ENCODE assay signal across 1 cellular context in genomic region chr12:6872073-6873048, GRCh38.
A peak's percentile ranks its signal among the peaks of the same experiment; 100 is the strongest.
TF ChIP-seq lines count a peak whose summit lies in the region.

No MANE protein-coding gene starts in this region.

TF ChIP-seq in H1, 55 proteins besides CTCF, POLR2A, EP300 and RAD21:
- TF ChIP-seq HDAC2 (IDR thresholded peaks at IDR 0.05; ENCODE audit: borderline replicate concordance in 1 of 2, low read depth in 2 of 2, low read length in 2 of 2) = peak; percentile 63 to 75; a peak in 2 of 4 replicates
- no peak for TF ChIP-seq YY1 (IDR thresholded peaks at IDR 0.05; ENCODE audit: low read depth, low read length)
- TF ChIP-seq GABPA (IDR thresholded peaks at IDR 0.05; ENCODE audit: borderline replicate concordance, insufficient read depth, low read length) = peak; percentile 64; the same call in 1 of the 2 replicates
- TF ChIP-seq GTF2F1 (IDR thresholded peaks at IDR 0.05; ENCODE audit: borderline replicate concordance, low read depth, low read length) = no peak
- no peak for TF ChIP-seq FOSL1 (IDR thresholded peaks at IDR 0.05; ENCODE audit: insufficient read depth, low read depth, low read length)
- no peak for TF ChIP-seq KDM1A (IDR thresholded peaks at IDR 0.05; ENCODE audit: borderline replicate concordance, low read length)
- no peak for TF ChIP-seq E2F6 (IDR thresholded peaks at IDR 0.05)
- no peak for TF ChIP-seq SP2 (IDR thresholded peaks at IDR 0.05; ENCODE audit: low read length)
- TF ChIP-seq ASH2L (IDR thresholded peaks at IDR 0.05; ENCODE audit: low read length) = no peak
- no peak for TF ChIP-seq JUN (IDR thresholded peaks at IDR 0.05; ENCODE audit: low read depth, low read length)
- TF ChIP-seq PHF8 (conservative IDR thresholded peaks at IDR 0.05; ENCODE audit: low read depth, low read length) = no peak
- no peak for TF ChIP-seq RFX5 (IDR thresholded peaks at IDR 0.05; ENCODE audit: borderline replicate concordance, low read depth, low read length)
- peak; percentile 64 for TF ChIP-seq CREB1 (IDR thresholded peaks at IDR 0.05)
- no peak for TF ChIP-seq KDM4A (IDR thresholded peaks at IDR 0.05; ENCODE audit: low read depth, low read length, severe bottlenecking)
- TF ChIP-seq ZNF274 (IDR thresholded peaks at IDR 0.05; ENCODE audit: borderline replicate concordance, extremely low read depth, low read length) = no peak
- peak; percentile 42; the same call in 1 of the 2 replicates for TF ChIP-seq TEAD4 (IDR thresholded peaks at IDR 0.05; ENCODE audit: low read depth, low read length)
- no peak for TF ChIP-seq CBX5 (IDR thresholded peaks at IDR 0.05; ENCODE audit: low read depth, low read length)
- TF ChIP-seq SP4 (IDR thresholded peaks at IDR 0.05; ENCODE audit: low read length) = peak; percentile 90; the same call in 1 of the 2 replicates
- no peak for TF ChIP-seq CHD1 (IDR thresholded peaks at IDR 0.05; ENCODE audit: low read depth, low read length)
- no peak for TF ChIP-seq SIRT6 (IDR thresholded peaks at IDR 0.05; ENCODE audit: low read length)
- TF ChIP-seq RXRA (IDR thresholded peaks at IDR 0.05; ENCODE audit: insufficient read depth, low read depth, low read length) = no peak
- no peak for TF ChIP-seq EGR1 (IDR thresholded peaks at IDR 0.05; ENCODE audit: borderline replicate concordance, low read depth, low read length)
- peak; percentile 90 for TF ChIP-seq MAX (IDR thresholded peaks at IDR 0.05)
- no peak for TF ChIP-seq TCF12 (IDR thresholded peaks at IDR 0.05; ENCODE audit: low read depth, low read length)
- TF ChIP-seq CHD2 (IDR thresholded peaks at IDR 0.05; ENCODE audit: low read length) = no peak
- no peak for TF ChIP-seq EZH2 (IDR thresholded peaks at IDR 0.05; ENCODE audit: low read depth, low read length, severe bottlenecking)
- no peak for TF ChIP-seq JUND (IDR thresholded peaks at IDR 0.05; ENCODE audit: low read length)
- TF ChIP-seq POU5F1 (IDR thresholded peaks at IDR 0.05; ENCODE audit: low read depth, low read length) = no peak
- TF ChIP-seq BACH1 (IDR thresholded peaks at IDR 0.05; ENCODE audit: low read length) = no peak
- TF ChIP-seq SRF (IDR thresholded peaks at IDR 0.05; ENCODE audit: low read depth, low read length) = no peak
- TF ChIP-seq HDAC6 (IDR thresholded peaks at IDR 0.05; ENCODE audit: low read depth, low read length) = no peak
- no peak for TF ChIP-seq SIX5 (IDR thresholded peaks at IDR 0.05; ENCODE audit: low read depth, low read length)
- no peak for TF ChIP-seq CHD7 (IDR thresholded peaks at IDR 0.05; ENCODE audit: insufficient replicate concordance, low read length)
- TF ChIP-seq NANOG (IDR thresholded peaks at IDR 0.05; ENCODE audit: insufficient read depth, low read depth, low read length, poor library complexity, severe bottlenecking) = no peak
- TF ChIP-seq TAF7 (optimal IDR thresholded peaks at IDR 0.05; ENCODE audit: borderline replicate concordance, low read depth, low read length) = peak; percentile 31
- peak; percentile 76; the same call in 1 of the 2 replicates for TF ChIP-seq POLR2AphosphoS5 (IDR thresholded peaks at IDR 0.05; ENCODE audit: low read depth, low read length)
- TF ChIP-seq SUZ12 (IDR thresholded peaks at IDR 0.05; ENCODE audit: low read length) = no peak
- no peak for TF ChIP-seq MAFK (IDR thresholded peaks at IDR 0.05; ENCODE audit: low read depth, low read length)
- no peak for TF ChIP-seq CBX8 (IDR thresholded peaks at IDR 0.05; ENCODE audit: borderline replicate concordance, low read depth, low read length)
- no peak for TF ChIP-seq USF2 (IDR thresholded peaks at IDR 0.05; ENCODE audit: low read length)
- TF ChIP-seq RBBP5 (IDR thresholded peaks at IDR 0.05; ENCODE audit: borderline replicate concordance, low read depth, low read length) = no peak
- TF ChIP-seq BRCA1 (IDR thresholded peaks at IDR 0.05; ENCODE audit: low read depth, low read length) = no peak
- TF ChIP-seq KDM5A (IDR thresholded peaks at IDR 0.05; ENCODE audit: low read length) = no peak
- no peak for TF ChIP-seq SAP30 (IDR thresholded peaks at IDR 0.05; ENCODE audit: insufficient read depth, insufficient replicate concordance, low read length)
- TF ChIP-seq RNF2 (IDR thresholded peaks at IDR 0.05; ENCODE audit: borderline replicate concordance, low read depth, low read length, missing control alignments, poor library complexity, severe bottlenecking) = no peak
- peak; percentile 69 for TF ChIP-seq CTBP2 (IDR thresholded peaks at IDR 0.05; ENCODE audit: borderline replicate concordance, insufficient read depth, insufficient read length, low read length)
- no peak for TF ChIP-seq BCL11A (IDR thresholded peaks at IDR 0.05; ENCODE audit: low read depth in 2 of 2, low read length in 2 of 2)
- peak; percentile 85 for TF ChIP-seq SP1 (IDR thresholded peaks at IDR 0.05; ENCODE audit: low read depth, low read length)
- TF ChIP-seq CEBPB (IDR thresholded peaks at IDR 0.05; ENCODE audit: low read depth, low read length) = no peak
- TF ChIP-seq ATF3 (IDR thresholded peaks at IDR 0.05; ENCODE audit: insufficient read depth, low read depth, low read length) = no peak
- TF ChIP-seq NRF1 (IDR thresholded peaks at IDR 0.05; ENCODE audit: low read depth, low read length) = no peak
- TF ChIP-seq SIN3A (conservative IDR thresholded peaks at IDR 0.05 in 1 of 2, IDR thresholded peaks at IDR 0.05 in 1 of 2; ENCODE audit: low read depth in 1 of 2, low read length in 2 of 2) = peak; percentile 93 to 94; a peak in 3 of 4 replicates
- no peak; the same call in 1 of the 2 replicates for TF ChIP-seq TBP (IDR thresholded peaks at IDR 0.05; ENCODE audit: low read depth, low read length)
- TF ChIP-seq ATF2 (IDR thresholded peaks at IDR 0.05; ENCODE audit: low read length) = no peak; the same call in 1 of the 2 replicates
- peak; percentile 46; the same call in 1 of the 2 replicates for TF ChIP-seq TAF1 (IDR thresholded peaks at IDR 0.05; ENCODE audit: low read depth, low read length)
